Comparison of ENCODE assay signal across 16 cellular contexts in the genomic region with DNA sequence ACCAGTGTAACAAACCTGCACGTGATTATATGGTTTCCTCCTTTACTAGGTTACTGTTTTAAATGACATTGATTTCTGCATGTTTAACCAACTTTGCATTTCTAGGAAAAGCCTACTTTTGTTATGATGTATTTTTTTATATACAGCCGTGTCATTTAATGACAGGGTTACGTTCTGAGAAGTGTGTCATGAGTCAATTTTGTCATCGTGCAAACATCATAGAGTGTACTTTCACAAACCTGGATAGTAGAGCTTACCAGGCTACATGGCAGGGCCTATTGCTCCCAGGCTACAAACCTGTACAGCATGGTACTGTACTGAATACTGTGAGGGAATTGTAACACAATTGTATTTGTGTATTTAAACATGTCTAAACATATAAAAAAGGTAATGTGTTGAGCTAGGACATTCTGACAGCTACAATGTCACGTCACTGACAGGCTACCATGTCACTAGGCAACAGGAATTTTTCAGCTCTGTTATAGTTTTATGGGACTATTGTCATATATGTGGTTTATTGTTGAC.
"Had no signal": no experiment of that assay in that cellular context is flagged by ENCODE, and none has a peak within 500 bp of the region (broad histone marks: within the 10 kb centered on the region; RNA-seq: fewer than 3 reads in every experiment).

No MANE protein-coding gene starts in this region.

- H3K36me3 ChIP-seq: brain microvascular endothelial cell, esophagus muscularis mucosa, thyroid gland had no signal

- H3K4me3 ChIP-seq: coronary artery, esophagus muscularis mucosa, thyroid gland had no signal

- H3K9me3 Mint-ChIP-seq: activated CD4-positive, alpha-beta T cell treated with anti-CD3 and anti-CD28 coated beads, Interleukin-2, amount 10 ng/mL, durations not matched to agents 24 days and 14 days; activated naive CD8-positive, alpha-beta T cell treated with anti-CD3 and anti-CD28 coated beads for 36 hours; central memory CD8-positive, alpha-beta T cell; WTC11 had no signal

- H3K4me3 Mint-ChIP-seq: activated CD4-positive, alpha-beta T cell treated with anti-CD3 and anti-CD28 coated beads, Interleukin-2, amount 10 ng/mL, durations not matched to agents 24 days and 14 days; activated naive CD8-positive, alpha-beta T cell treated with anti-CD3 and anti-CD28 coated beads for 36 hours; central memory CD8-positive, alpha-beta T cell; naive thymus-derived CD4-positive, alpha-beta T cell; WTC11 had no signal

- H3K27me3 Mint-ChIP-seq: activated CD4-positive, alpha-beta T cell treated with anti-CD3 and anti-CD28 coated beads, Interleukin-2, amount 10 ng/mL, durations not matched to agents 24 days and 14 days; activated naive CD8-positive, alpha-beta T cell treated with anti-CD3 and anti-CD28 coated beads for 36 hours; central memory CD8-positive, alpha-beta T cell had no signal

- H3K4me1 ChIP-seq: esophagus muscularis mucosa, thyroid gland had no signal

- DNase-seq: activated CD4-positive, alpha-beta T cell treated with anti-CD3 and anti-CD28 coated beads, Interleukin-2, amount 10 ng/mL, durations not matched to agents 24 days and 14 days; activated CD8-positive, alpha-beta memory T cell treated with anti-CD3 and anti-CD28 coated beads for 24 hours; activated gamma-delta T cell; activated naive CD8-positive, alpha-beta T cell treated with anti-CD3 and anti-CD28 coated beads for 36 hours; amygdala; brain microvascular endothelial cell; islet precursor cell; stimulated activated CD4-positive, alpha-beta T cell treated with anti-CD3 and anti-CD28 coated beads, Interleukin-12 subunit alpha, Interleukin-12 subunit beta, amount 100 ng/mL, for 4 hours; stimulated activated CD4-positive, alpha-beta T cell treated with anti-CD3 and anti-CD28 coated beads, Interleukin-2, amount 100 ng/mL, for 24 hours; thyroid gland had no signal

- H3K9me3 ChIP-seq: esophagus muscularis mucosa, thyroid gland had no signal

- H3K27me3 ChIP-seq: brain microvascular endothelial cell, esophagus muscularis mucosa, thyroid gland had no signal

- ATAC-seq: left lobe of liver; naive thymus-derived CD4-positive, alpha-beta T cell; WTC11 had no signal

- H3K27ac ChIP-seq: brain microvascular endothelial cell, coronary artery, esophagus muscularis mucosa, thyroid gland had no signal

- H3K4me1 Mint-ChIP-seq: activated CD4-positive, alpha-beta T cell treated with anti-CD3 and anti-CD28 coated beads, Interleukin-2, amount 10 ng/mL, durations not matched to agents 24 days and 14 days; central memory CD8-positive, alpha-beta T cell had no signal

- H3K27ac Mint-ChIP-seq: activated CD4-positive, alpha-beta T cell treated with anti-CD3 and anti-CD28 coated beads, Interleukin-2, amount 10 ng/mL, durations not matched to agents 24 days and 14 days; activated naive CD8-positive, alpha-beta T cell treated with anti-CD3 and anti-CD28 coated beads for 36 hours; WTC11 had no signal

- H3K36me3 Mint-ChIP-seq: activated naive CD8-positive, alpha-beta T cell treated with anti-CD3 and anti-CD28 coated beads for 36 hours; naive thymus-derived CD4-positive, alpha-beta T cell; WTC11 had no signal
